In the genomic region with DNA sequence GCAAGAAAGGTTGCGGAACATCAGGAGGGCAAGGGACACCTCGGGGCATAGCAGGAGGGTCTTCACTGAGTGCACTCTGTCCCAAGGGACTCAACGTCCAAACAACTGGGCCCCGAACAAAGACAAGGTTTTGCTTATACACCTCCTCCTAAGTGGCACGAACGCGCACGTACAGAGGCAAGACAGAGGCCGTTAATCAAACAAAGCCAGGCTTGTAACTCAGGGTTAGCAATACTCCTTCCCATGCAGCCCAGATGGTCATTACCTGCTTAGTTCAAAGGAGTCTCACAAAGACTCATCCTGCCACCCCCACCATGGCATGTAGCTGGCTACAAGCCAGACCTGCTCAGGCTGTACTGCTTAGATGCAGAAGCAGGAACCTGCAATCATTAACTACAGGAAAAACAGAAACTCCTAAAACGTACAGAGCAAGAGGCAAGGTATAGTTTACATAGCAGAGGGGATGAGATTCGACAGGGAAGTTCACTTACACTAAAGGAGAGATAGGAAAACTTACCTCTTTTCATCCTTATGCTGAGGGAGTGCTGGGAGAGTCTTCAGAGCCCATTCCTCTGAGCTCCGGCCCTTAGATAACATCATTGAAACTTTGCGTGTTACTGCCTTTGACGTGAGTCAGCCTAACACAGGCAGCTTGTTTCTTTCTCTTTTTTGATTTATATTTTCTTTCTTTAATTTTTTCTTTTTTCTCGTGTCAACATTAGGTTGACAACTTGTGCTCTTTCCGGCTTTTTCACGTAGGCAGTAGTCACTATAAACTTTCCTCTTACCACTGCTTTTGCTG, we compare ENCODE assay signal across 1 cellular context.
A peak's percentile ranks its signal among the peaks of the same experiment; 100 is the strongest.
TF ChIP-seq lines count a peak whose summit lies in the region.

No MANE protein-coding gene starts in this region.

TF ChIP-seq in HepG2, 621 proteins besides CTCF, POLR2A, EP300 and RAD21 (continued from another document):
- TF ChIP-seq KMT2A (CRISPR knock-in tag; IDR thresholded peaks at IDR 0.05) = no peak
- TF ChIP-seq, protein P1, sequence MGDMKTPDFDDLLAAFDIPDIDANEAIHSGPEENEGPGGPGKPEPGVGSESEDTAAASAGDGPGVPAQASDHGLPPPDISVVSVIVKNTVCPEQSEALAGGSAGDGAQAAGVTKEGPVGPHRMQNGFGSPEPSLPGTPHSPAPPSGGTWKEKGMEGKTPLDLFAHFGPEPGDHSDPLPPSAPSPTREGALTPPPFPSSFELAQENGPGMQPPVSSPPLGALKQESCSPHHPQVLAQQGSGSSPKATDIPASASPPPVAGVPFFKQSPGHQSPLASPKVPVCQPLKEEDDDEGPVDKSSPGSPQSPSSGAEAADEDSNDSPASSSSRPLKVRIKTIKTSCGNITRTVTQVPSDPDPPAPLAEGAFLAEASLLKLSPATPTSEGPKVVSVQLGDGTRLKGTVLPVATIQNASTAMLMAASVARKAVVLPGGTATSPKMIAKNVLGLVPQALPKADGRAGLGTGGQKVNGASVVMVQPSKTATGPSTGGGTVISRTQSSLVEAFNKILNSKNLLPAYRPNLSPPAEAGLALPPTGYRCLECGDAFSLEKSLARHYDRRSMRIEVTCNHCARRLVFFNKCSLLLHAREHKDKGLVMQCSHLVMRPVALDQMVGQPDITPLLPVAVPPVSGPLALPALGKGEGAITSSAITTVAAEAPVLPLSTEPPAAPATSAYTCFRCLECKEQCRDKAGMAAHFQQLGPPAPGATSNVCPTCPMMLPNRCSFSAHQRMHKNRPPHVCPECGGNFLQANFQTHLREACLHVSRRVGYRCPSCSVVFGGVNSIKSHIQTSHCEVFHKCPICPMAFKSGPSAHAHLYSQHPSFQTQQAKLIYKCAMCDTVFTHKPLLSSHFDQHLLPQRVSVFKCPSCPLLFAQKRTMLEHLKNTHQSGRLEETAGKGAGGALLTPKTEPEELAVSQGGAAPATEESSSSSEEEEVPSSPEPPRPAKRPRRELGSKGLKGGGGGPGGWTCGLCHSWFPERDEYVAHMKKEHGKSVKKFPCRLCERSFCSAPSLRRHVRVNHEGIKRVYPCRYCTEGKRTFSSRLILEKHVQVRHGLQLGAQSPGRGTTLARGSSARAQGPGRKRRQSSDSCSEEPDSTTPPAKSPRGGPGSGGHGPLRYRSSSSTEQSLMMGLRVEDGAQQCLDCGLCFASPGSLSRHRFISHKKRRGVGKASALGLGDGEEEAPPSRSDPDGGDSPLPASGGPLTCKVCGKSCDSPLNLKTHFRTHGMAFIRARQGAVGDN (CRISPR knock-in tag; IDR thresholded peaks at IDR 0.05) = peak; percentile 7; the same call in 1 of the 2 replicates
- TF ChIP-seq AGO1 (IDR thresholded peaks at IDR 0.05; ENCODE audit: low read depth, low read length, poor library complexity, severe bottlenecking) = no peak
- TF ChIP-seq ZNF724P (CRISPR knock-in tag; IDR thresholded peaks at IDR 0.05; ENCODE audit: borderline replicate concordance) = no peak
- TF ChIP-seq, protein P2, sequence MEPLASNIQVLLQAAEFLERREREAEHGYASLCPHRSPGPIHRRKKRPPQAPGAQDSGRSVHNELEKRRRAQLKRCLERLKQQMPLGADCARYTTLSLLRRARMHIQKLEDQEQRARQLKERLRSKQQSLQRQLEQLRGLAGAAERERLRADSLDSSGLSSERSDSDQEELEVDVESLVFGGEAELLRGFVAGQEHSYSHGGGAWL (CRISPR knock-in tag; IDR thresholded peaks at IDR 0.05) = no peak
- TF ChIP-seq ZNF292 (CRISPR knock-in tag; IDR thresholded peaks at IDR 0.05; ENCODE audit: borderline replicate concordance, low read depth) = no peak
- TF ChIP-seq, protein P3, sequence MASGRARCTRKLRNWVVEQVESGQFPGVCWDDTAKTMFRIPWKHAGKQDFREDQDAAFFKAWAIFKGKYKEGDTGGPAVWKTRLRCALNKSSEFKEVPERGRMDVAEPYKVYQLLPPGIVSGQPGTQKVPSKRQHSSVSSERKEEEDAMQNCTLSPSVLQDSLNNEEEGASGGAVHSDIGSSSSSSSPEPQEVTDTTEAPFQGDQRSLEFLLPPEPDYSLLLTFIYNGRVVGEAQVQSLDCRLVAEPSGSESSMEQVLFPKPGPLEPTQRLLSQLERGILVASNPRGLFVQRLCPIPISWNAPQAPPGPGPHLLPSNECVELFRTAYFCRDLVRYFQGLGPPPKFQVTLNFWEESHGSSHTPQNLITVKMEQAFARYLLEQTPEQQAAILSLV (CRISPR knock-in tag; IDR thresholded peaks at IDR 0.05; ENCODE audit: borderline replicate concordance) = no peak
- TF ChIP-seq ZMYM4 (CRISPR knock-in tag; IDR thresholded peaks at IDR 0.05) = peak; percentile 20; the same call in 1 of the 2 replicates
- TF ChIP-seq, protein P4, sequence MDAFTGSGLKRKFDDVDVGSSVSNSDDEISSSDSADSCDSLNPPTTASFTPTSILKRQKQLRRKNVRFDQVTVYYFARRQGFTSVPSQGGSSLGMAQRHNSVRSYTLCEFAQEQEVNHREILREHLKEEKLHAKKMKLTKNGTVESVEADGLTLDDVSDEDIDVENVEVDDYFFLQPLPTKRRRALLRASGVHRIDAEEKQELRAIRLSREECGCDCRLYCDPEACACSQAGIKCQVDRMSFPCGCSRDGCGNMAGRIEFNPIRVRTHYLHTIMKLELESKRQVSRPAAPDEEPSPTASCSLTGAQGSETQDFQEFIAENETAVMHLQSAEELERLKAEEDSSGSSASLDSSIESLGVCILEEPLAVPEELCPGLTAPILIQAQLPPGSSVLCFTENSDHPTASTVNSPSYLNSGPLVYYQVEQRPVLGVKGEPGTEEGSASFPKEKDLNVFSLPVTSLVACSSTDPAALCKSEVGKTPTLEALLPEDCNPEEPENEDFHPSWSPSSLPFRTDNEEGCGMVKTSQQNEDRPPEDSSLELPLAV (CRISPR knock-in tag; conservative IDR thresholded peaks at IDR 0.05; ENCODE audit: low read depth) = no peak
- TF ChIP-seq, protein P5, sequence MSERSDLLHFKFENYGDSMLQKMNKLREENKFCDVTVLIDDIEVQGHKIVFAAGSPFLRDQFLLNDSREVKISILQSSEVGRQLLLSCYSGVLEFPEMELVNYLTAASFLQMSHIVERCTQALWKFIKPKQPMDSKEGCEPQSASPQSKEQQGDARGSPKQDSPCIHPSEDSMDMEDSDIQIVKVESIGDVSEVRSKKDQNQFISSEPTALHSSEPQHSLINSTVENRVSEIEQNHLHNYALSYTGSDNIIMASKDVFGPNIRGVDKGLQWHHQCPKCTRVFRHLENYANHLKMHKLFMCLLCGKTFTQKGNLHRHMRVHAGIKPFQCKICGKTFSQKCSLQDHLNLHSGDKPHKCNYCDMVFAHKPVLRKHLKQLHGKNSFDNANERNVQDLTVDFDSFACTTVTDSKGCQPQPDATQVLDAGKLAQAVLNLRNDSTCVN (CRISPR knock-in tag; IDR thresholded peaks at IDR 0.05; ENCODE audit: borderline replicate concordance) = no peak
- no peak for TF ChIP-seq ZNF629 (CRISPR knock-in tag; conservative IDR thresholded peaks at IDR 0.05)
- peak; percentile 88 for TF ChIP-seq MIXL1 (CRISPR knock-in tag; IDR thresholded peaks at IDR 0.05)
- peak; percentile 73 for TF ChIP-seq ZSCAN25 (CRISPR knock-in tag; IDR thresholded peaks at IDR 0.05)
- peak; percentile 48; the same call in 1 of the 2 replicates for TF ChIP-seq SPEN (CRISPR knock-in tag; IDR thresholded peaks at IDR 0.05; ENCODE audit: low read depth)
- TF ChIP-seq MAFG (CRISPR knock-in tag; IDR thresholded peaks at IDR 0.05) = no peak
- TF ChIP-seq ZNF644 (CRISPR knock-in tag; IDR thresholded peaks at IDR 0.05; ENCODE audit: low read depth) = 0 out of 2 replicates have a peak, but pooled peaks have one; percentile 44
- TF ChIP-seq IKZF4 (CRISPR knock-in tag; IDR thresholded peaks at IDR 0.05; ENCODE audit: borderline replicate concordance, low read depth, not compliant biosample characterization) = peak; percentile 60
- TF ChIP-seq ZNF878 (CRISPR knock-in tag; IDR thresholded peaks at IDR 0.05) = no peak; the same call in 1 of the 2 replicates
